In genomic region chr7:157568785-157569584, GRCh38 we compare ENCODE assay signal across 9 cellular contexts.
A peak's percentile ranks its signal among the peaks of the same experiment; 100 is the strongest.
DNase-seq lines count a peak whose midpoint lies in the region; ATAC-seq and TF ChIP-seq lines count a peak whose summit lies in the region.
"Had no signal": no experiment of that assay in that cellular context is flagged by ENCODE, and none has a peak within 500 bp of the region (broad histone marks: within the 10 kb centered on the region; RNA-seq: fewer than 3 reads in every experiment).

No MANE protein-coding gene starts in this region.

- no peak for TF ChIP-seq CTCF in epithelial cell of proximal tubule (conservative IDR thresholded peaks at IDR 0.05; ENCODE audit: low read depth, low read length)

- peak overlapping the region; percentile 91 for H3K27ac Mint-ChIP-seq in activated CD8-positive, alpha-beta memory T cell treated with anti-CD3 and anti-CD28 coated beads, Interleukin-2, amount 10 ng/mL, durations not matched to agents 7 days and 5 days

- H3K4me3 Mint-ChIP-seq in activated CD8-positive, alpha-beta memory T cell treated with anti-CD3 and anti-CD28 coated beads, Interleukin-2, amount 10 ng/mL, durations not matched to agents 7 days and 5 days: peak overlapping the region; percentile 88

- H3K9me3 Mint-ChIP-seq in activated CD8-positive, alpha-beta memory T cell treated with anti-CD3 and anti-CD28 coated beads, Interleukin-2, amount 10 ng/mL, durations not matched to agents 7 days and 5 days (ENCODE audit: low read depth): peaks cover 4% of the 10 kb centered on the region

- H3K36me3 Mint-ChIP-seq in activated CD8-positive, alpha-beta memory T cell treated with anti-CD3 and anti-CD28 coated beads, Interleukin-2, amount 10 ng/mL, durations not matched to agents 7 days and 5 days: peaks cover 21% of the 10 kb centered on the region

- CTCF ChIA-PET in activated CD8-positive, alpha-beta memory T cell treated with anti-CD3 and anti-CD28 coated beads, Interleukin-2, amount 10 ng/mL, durations not matched to agents 7 days and 5 days (lab: Charles Lee): interaction anchor here (0.8 to 1.3 kb wide), 4 partner anchors 44 to 94 kb away, joined by 3 read pairs; no protein-coding TSS in a partner anchor

- ATAC-seq in GM21526 (IDR thresholded peaks at IDR 0.05; ENCODE audit: low FRiP score, unreplicated experiment) (peak; percentile 72), HG03520 (IDR thresholded peaks at IDR 0.05; ENCODE audit: unreplicated experiment) (no peak)
- peak; percentile 76 for ATAC-seq in activated CD8-positive, alpha-beta memory T cell treated with anti-CD3 and anti-CD28 coated beads, Interleukin-2, amount 10 ng/mL, durations not matched to agents 7 days and 5 days

- peaks cover 8% of the 10 kb centered on the region for H3K27me3 Mint-ChIP-seq in activated CD8-positive, alpha-beta memory T cell treated with anti-CD3 and anti-CD28 coated beads, Interleukin-2, amount 10 ng/mL, durations not matched to agents 7 days and 5 days

- peaks cover 62% of the 10 kb centered on the region for H3K4me1 Mint-ChIP-seq in activated CD8-positive, alpha-beta memory T cell treated with anti-CD3 and anti-CD28 coated beads, Interleukin-2, amount 10 ng/mL, durations not matched to agents 7 days and 5 days

- peak; percentile 39 for DNase-seq in AG08395 (ENCODE audit: low spot score)
- peak; percentile 71 for DNase-seq in MV-4-11 (lab: John Stamatoyannopoulos, UW)
- peak; percentile 82 for DNase-seq in activated CD8-positive, alpha-beta memory T cell treated with anti-CD3 and anti-CD28 coated beads, Interleukin-2, amount 10 ng/mL, durations not matched to agents 7 days and 5 days
- DNase-seq in epithelial cell of proximal tubule (ENCODE audit: low read depth): no peak
- peak; percentile 4 for DNase-seq in myocyte (ENCODE audit: low read depth)
- DNase-seq in stimulated activated CD8-positive, alpha-beta memory T cell treated with anti-CD3 and anti-CD28 coated beads, Interleukin-7, amount 100 ng/mL, for 24 hours (ENCODE audit: low read depth): peak; percentile 8
- DNase-seq: DND-41 had no signal

- peak overlapping the region; percentile 62 for H3K4me3 ChIP-seq in epithelial cell of proximal tubule (ENCODE audit: low read depth, low read length)
